ENCODE assay signal across 1 cellular context in genomic region chr14:96756745-96757144, GRCh38.
TF ChIP-seq lines count a peak whose summit lies in the region.

No MANE protein-coding gene starts in this region.

TF ChIP-seq in K562, 482 proteins besides CTCF, POLR2A, EP300 and RAD21:
- TF ChIP-seq SMARCE1 (IDR thresholded peaks at IDR 0.05) (peak; percentile 64; the same call in 1 of the 2 replicates), ARID3A (IDR thresholded peaks at IDR 0.05; ENCODE audit: borderline replicate concordance, low read depth, low read length) (0 out of 2 replicates have a peak, but pooled peaks have one; percentile 18), NFE2 (IDR thresholded peaks at IDR 0.05; ENCODE audit: low read depth) (peak; percentile 57; the same call in 1 of the 2 replicates), DPF2 (IDR thresholded peaks at IDR 0.05) (peak; percentile 63), POLR2AphosphoS5 (IDR thresholded peaks at IDR 0.05; ENCODE audit: control insufficient read depth, insufficient read depth, low read depth, low read length) (0 out of 2 replicates have a peak, but pooled peaks have one; percentile 34), BRF2 (IDR thresholded peaks at IDR 0.05; ENCODE audit: borderline replicate concordance, insufficient read depth, insufficient read length) (no peak), CBFA2T3 (IDR thresholded peaks at IDR 0.05) (peak; percentile 84), TCF3 (CRISPR knock-in tag; IDR thresholded peaks at IDR 0.05) (peak; percentile 84), TAL1 (IDR thresholded peaks at IDR 0.05) (peak; percentile 71), SOX6 (IDR thresholded peaks at IDR 0.05) (peak; percentile 51), TARDBP (IDR thresholded peaks at IDR 0.05) (no peak), ETV6 (IDR thresholded peaks at IDR 0.05; ENCODE audit: borderline replicate concordance in 1 of 2, low read depth in 2 of 2, low read length in 1 of 2) (no peak), ETV6 (CRISPR knock-in tag; IDR thresholded peaks at IDR 0.05; ENCODE audit: borderline replicate concordance) (no peak), SMARCA4 (IDR thresholded peaks at IDR 0.05) (peak; percentile 72; the same call in 1 of the 2 replicates), SETDB1 (IDR thresholded peaks at IDR 0.05; ENCODE audit: low read length) (no peak), KDM5B (IDR thresholded peaks at IDR 0.05; ENCODE audit: insufficient replicate concordance, low read depth, low read length) (no peak), TEAD4 (IDR thresholded peaks at IDR 0.05; ENCODE audit: low read length) (peak; percentile 80), TEAD4 (CRISPR knock-in tag; IDR thresholded peaks at IDR 0.05; ENCODE audit: borderline replicate concordance) (no peak), KLF16 (IDR thresholded peaks at IDR 0.05) (peak; percentile 77), ZNF124 (CRISPR knock-in tag; IDR thresholded peaks at IDR 0.05) (no peak), RNF219 (CRISPR knock-in tag; IDR thresholded peaks at IDR 0.05) (no peak), SPI1 (IDR thresholded peaks at IDR 0.05; ENCODE audit: borderline replicate concordance, low read depth, low read length) (peak; percentile 92), GATA2 (CRISPR knock-in tag; IDR thresholded peaks at IDR 0.05) (peak; percentile 46; the same call in 1 of the 2 replicates), FOXM1 (IDR thresholded peaks at IDR 0.05; ENCODE audit: low read depth) (0 out of 2 replicates have a peak, but pooled peaks have one; percentile 30), FOXM1 (CRISPR knock-in tag; IDR thresholded peaks at IDR 0.05; ENCODE audit: low read depth) (no peak), CBFA2T2 (conservative IDR thresholded peaks at IDR 0.05) (peak; percentile 70), ZC3H11A (IDR thresholded peaks at IDR 0.05; ENCODE audit: low read depth, low read length) (no peak), ZNF280A (IDR thresholded peaks at IDR 0.05; ENCODE audit: low read depth, partially characterized antibody) (no peak), ZNF395 (CRISPR knock-in tag; IDR thresholded peaks at IDR 0.05) (no peak), HMBOX1 (IDR thresholded peaks at IDR 0.05) (no peak), DIDO1 (tag; IDR thresholded peaks at IDR 0.05; ENCODE audit: low read depth) (0 out of 2 replicates have a peak, but pooled peaks have one; percentile 16), CCNT2 (IDR thresholded peaks at IDR 0.05; ENCODE audit: borderline replicate concordance, extremely low read depth, insufficient read length, low read depth, low read length) (peak; percentile 57), RCOR1 (IDR thresholded peaks at IDR 0.05; ENCODE audit: borderline replicate concordance in 1 of 2, low read depth in 2 of 2, low read length in 2 of 2) (peak in 1 of 2 experiments; percentile 62; a peak in 2 of 4 replicates), ZBTB8A (IDR thresholded peaks at IDR 0.05; ENCODE audit: partially characterized antibody) (no peak), TRIM24 (IDR thresholded peaks at IDR 0.05) (peak in 1 of 2 experiments; percentile 56; a peak in 1 of 4 replicates), EP400 (IDR thresholded peaks at IDR 0.05) (no peak), MAFG (tag; conservative IDR thresholded peaks at IDR 0.05) (0 out of 2 replicates have a peak, but pooled peaks have one; percentile 37), YBX1 (IDR thresholded peaks at IDR 0.05) (no peak), LARP7 (IDR thresholded peaks at IDR 0.05) (no peak), XRCC5 (IDR thresholded peaks at IDR 0.05; ENCODE audit: low read depth, low read length) (no peak), ETS1 (conservative IDR thresholded peaks at IDR 0.05; ENCODE audit: control insufficient read depth, low read depth, low read length) (no peak), CTBP1 (IDR thresholded peaks at IDR 0.05; ENCODE audit: borderline replicate concordance) (peak; percentile 46; the same call in 1 of the 2 replicates), TEAD1 (CRISPR knock-in tag; IDR thresholded peaks at IDR 0.05) (no peak), ZNF79 (CRISPR knock-in tag; IDR thresholded peaks at IDR 0.05; ENCODE audit: low read depth) (no peak), POLR3A (IDR thresholded peaks at IDR 0.05; ENCODE audit: borderline replicate concordance, extremely low read depth, insufficient read depth, insufficient read length) (no peak), VEZF1 (CRISPR knock-in tag; IDR thresholded peaks at IDR 0.05) (peak; percentile 30; the same call in 1 of the 2 replicates), FOXA3 (CRISPR knock-in tag; conservative IDR thresholded peaks at IDR 0.05 in 1 of 2, IDR thresholded peaks at IDR 0.05 in 1 of 2) (peak in 1 of 2 experiments; percentile 91; a peak in 2 of 4 replicates), MAFK (IDR thresholded peaks at IDR 0.05; ENCODE audit: low read length) (no peak), ZNF133 (CRISPR knock-in tag; IDR thresholded peaks at IDR 0.05) (no peak), NCOR1 (IDR thresholded peaks at IDR 0.05) (peak; percentile 47), ARID1B (IDR thresholded peaks at IDR 0.05) (peak; percentile 86), JUN (IDR thresholded peaks at IDR 0.05; ENCODE audit: borderline replicate concordance, low read depth, low read length) (no peak), JUN (CRISPR knock-in tag; IDR thresholded peaks at IDR 0.05; ENCODE audit: borderline replicate concordance) (no peak), MAZ (CRISPR knock-in tag; conservative IDR thresholded peaks at IDR 0.05 in 1 of 2, IDR thresholded peaks at IDR 0.05 in 1 of 2) (peak in 1 of 2 experiments; percentile 43; a peak in 1 of 4 replicates), NCOA1 (IDR thresholded peaks at IDR 0.05; ENCODE audit: low read depth) (no peak), RB1 (IDR thresholded peaks at IDR 0.05; ENCODE audit: low read depth) (0 out of 2 replicates have a peak, but pooled peaks have one; percentile 28), STAT5A (IDR thresholded peaks at IDR 0.05; ENCODE audit: borderline replicate concordance, low read length) (peak; percentile 29; the same call in 1 of the 2 replicates), MYC (IDR thresholded peaks at IDR 0.05; ENCODE audit: low read depth, low read length) (no peak), MYC (CRISPR knock-in tag; IDR thresholded peaks at IDR 0.05; ENCODE audit: borderline replicate concordance, low read depth) (no peak), NRF1 (conservative IDR thresholded peaks at IDR 0.05 in 1 of 2, IDR thresholded peaks at IDR 0.05 in 1 of 2) (no peak), HDAC1 (IDR thresholded peaks at IDR 0.05) (no peak)
TF ChIP-seq in K562: peak in this region for 29.
